ENCODE assay signal across 20 cellular contexts in the genomic region with DNA sequence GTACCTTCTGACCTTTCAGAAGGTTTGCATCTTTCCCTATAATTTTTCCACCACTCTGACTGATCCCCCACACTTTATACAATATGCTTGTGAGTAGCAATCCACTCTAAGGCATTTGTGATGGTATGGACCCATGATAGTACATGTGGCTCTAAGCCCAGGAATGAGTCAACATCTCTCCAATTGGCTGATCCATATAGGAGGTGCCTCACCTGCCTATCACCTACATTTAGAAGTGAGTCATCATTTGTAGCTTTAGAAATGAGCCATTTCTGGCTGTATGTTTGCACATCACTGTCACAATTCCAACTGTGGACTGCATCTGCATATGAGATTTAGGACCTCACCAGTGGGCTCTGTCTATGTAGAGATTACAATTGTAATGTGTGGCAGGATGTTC.
"Had no signal": no experiment of that assay in that cellular context is flagged by ENCODE, and none has a peak within 500 bp of the region (broad histone marks: within the 10 kb centered on the region; RNA-seq: fewer than 3 reads in every experiment).

No MANE protein-coding gene starts in this region.

- H3K36me3 Mint-ChIP-seq: activated naive CD4-positive, alpha-beta T cell treated with anti-CD3 and anti-CD28 coated beads, Interleukin-2, amount 10 ng/mL, durations not matched to agents 7 days and 5 days; brain had no signal

- H3K4me3 Mint-ChIP-seq: activated CD8-positive, alpha-beta memory T cell treated with anti-CD3 and anti-CD28 coated beads, Interleukin-2, amount 10 ng/mL, durations not matched to agents 7 days and 5 days; activated naive CD4-positive, alpha-beta T cell treated with anti-CD3 and anti-CD28 coated beads, Interleukin-2, amount 10 ng/mL, durations not matched to agents 7 days and 5 days; activated naive CD8-positive, alpha-beta T cell treated with anti-CD3 and anti-CD28 coated beads, Interleukin-2, amount 50 U/mL, for 24 hours; brain; central memory CD8-positive, alpha-beta T cell; endodermal cell; naive thymus-derived CD4-positive, alpha-beta T cell; T-helper 1 cell treated with Interleukin-12 subunit alpha and Interleukin-12 subunit beta and Interleukin-4 antibody, amounts not matched to agents 30 μg/mL and 1 μg/mL, for 36 hours had no signal

- H3K27ac Mint-ChIP-seq: activated CD8-positive, alpha-beta memory T cell treated with anti-CD3 and anti-CD28 coated beads, Interleukin-2, amount 10 ng/mL, durations not matched to agents 7 days and 5 days; activated naive CD4-positive, alpha-beta T cell treated with anti-CD3 and anti-CD28 coated beads, Interleukin-2, amount 10 ng/mL, durations not matched to agents 7 days and 5 days; activated naive CD8-positive, alpha-beta T cell treated with anti-CD3 and anti-CD28 coated beads, Interleukin-2, amount 50 U/mL, for 24 hours; brain; endodermal cell; naive thymus-derived CD4-positive, alpha-beta T cell; T-helper 1 cell treated with Interleukin-12 subunit alpha and Interleukin-12 subunit beta and Interleukin-4 antibody, amounts not matched to agents 30 μg/mL and 1 μg/mL, for 36 hours had no signal

- H3K4me1 Mint-ChIP-seq: activated CD8-positive, alpha-beta memory T cell treated with anti-CD3 and anti-CD28 coated beads, Interleukin-2, amount 10 ng/mL, durations not matched to agents 7 days and 5 days; activated naive CD4-positive, alpha-beta T cell treated with anti-CD3 and anti-CD28 coated beads, Interleukin-2, amount 10 ng/mL, durations not matched to agents 7 days and 5 days; activated naive CD8-positive, alpha-beta T cell treated with anti-CD3 and anti-CD28 coated beads, Interleukin-2, amount 50 U/mL, for 24 hours; brain; central memory CD8-positive, alpha-beta T cell; endodermal cell; naive thymus-derived CD4-positive, alpha-beta T cell had no signal

- H3K36me3 ChIP-seq: colonic mucosa, gastrocnemius medialis, heart left ventricle, thyroid gland, WERI-Rb-1 had no signal

- DNase-seq: activated CD8-positive, alpha-beta memory T cell treated with anti-CD3 and anti-CD28 coated beads, Interleukin-2, amount 10 ng/mL, durations not matched to agents 7 days and 5 days; activated naive CD4-positive, alpha-beta T cell treated with anti-CD3 and anti-CD28 coated beads, Interleukin-2, amount 10 ng/mL, durations not matched to agents 7 days and 5 days; activated naive CD8-positive, alpha-beta T cell treated with anti-CD3 and anti-CD28 coated beads, Interleukin-2, amount 50 U/mL, for 24 hours; anterior cingulate cortex; colonic mucosa; endodermal cell; erythroblast; gastrocnemius medialis; heart left ventricle; left ventricle myocardium superior; mesenchymal stem cell; naive thymus-derived CD4-positive, alpha-beta T cell; psoas muscle; right cardiac atrium; stimulated activated naive CD4-positive, alpha-beta T cell treated with Interleukin-2 at 50 U/mL for 16 hours; thyroid gland; WERI-Rb-1 had no signal

- H3K27me3 ChIP-seq: colonic mucosa, gastrocnemius medialis, heart left ventricle, thyroid gland had no signal

- H3K4me1 ChIP-seq: colonic mucosa, gastrocnemius medialis, psoas muscle, thyroid gland had no signal

- H3K9me3 ChIP-seq: colonic mucosa, gastrocnemius medialis, psoas muscle, thyroid gland had no signal

- H3K27me3 Mint-ChIP-seq: activated CD8-positive, alpha-beta memory T cell treated with anti-CD3 and anti-CD28 coated beads, Interleukin-2, amount 10 ng/mL, durations not matched to agents 7 days and 5 days; activated naive CD4-positive, alpha-beta T cell treated with anti-CD3 and anti-CD28 coated beads, Interleukin-2, amount 10 ng/mL, durations not matched to agents 7 days and 5 days; activated naive CD8-positive, alpha-beta T cell treated with anti-CD3 and anti-CD28 coated beads, Interleukin-2, amount 50 U/mL, for 24 hours; brain; central memory CD8-positive, alpha-beta T cell; naive thymus-derived CD4-positive, alpha-beta T cell had no signal

- H3K4me3 ChIP-seq: colonic mucosa, gastrocnemius medialis, heart left ventricle, psoas muscle, thyroid gland had no signal

- H3K27ac ChIP-seq: colonic mucosa, gastrocnemius medialis, heart left ventricle, psoas muscle, thyroid gland, WERI-Rb-1 had no signal

- ATAC-seq: activated CD8-positive, alpha-beta memory T cell treated with anti-CD3 and anti-CD28 coated beads, Interleukin-2, amount 10 ng/mL, durations not matched to agents 7 days and 5 days; gastrocnemius medialis; heart left ventricle; left ventricle myocardium superior; naive thymus-derived CD4-positive, alpha-beta T cell; psoas muscle; right cardiac atrium had no signal
